28 cellular contexts compared by ENCODE assay signal in the genomic region with DNA sequence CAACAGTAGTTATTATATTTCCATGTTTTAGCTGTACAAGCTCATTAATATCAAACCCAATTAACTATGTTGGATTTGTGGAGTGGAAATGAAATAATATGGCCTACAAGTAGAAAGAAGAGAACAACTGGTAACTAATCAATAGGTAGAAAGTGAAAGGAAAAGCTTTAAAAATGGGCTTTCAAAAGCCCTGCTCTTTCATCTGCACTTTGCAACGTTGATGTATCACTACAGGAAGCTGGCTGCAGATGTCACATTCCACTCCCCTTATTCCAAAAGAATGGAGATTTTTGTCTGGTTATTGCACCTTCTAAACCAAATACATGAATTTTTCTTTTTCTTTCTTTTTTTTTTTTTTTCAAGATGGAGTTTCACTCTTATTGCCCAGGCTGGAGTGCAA. TPM values are rescaled to one million over a fixed set of nuclear protein-coding genes. Genes with fewer than 3 reads are reported as not detected.
DNase-seq lines count a peak whose midpoint lies in the region; ATAC-seq, FAIRE-seq and TF ChIP-seq lines count a peak whose summit lies in the region.
"Had no signal": no experiment of that assay in that cellular context is flagged by ENCODE, and none has a peak within 500 bp of the region (broad histone marks: within the 10 kb centered on the region; RNA-seq: fewer than 3 reads in every experiment).

No MANE protein-coding gene starts in this region.

- H3K36me3 ChIP-seq in HepG2 (replicated peaks in 1 of 2; ENCODE audit: control insufficient read depth in 1 of 2, insufficient read depth in 2 of 2, low read length in 2 of 2) = no peaks in the 10 kb centered on the region
- H3K36me3 ChIP-seq: colonic mucosa, neutrophil, prostate gland, suprapubic skin had no signal

- H3K27me3 ChIP-seq in HepG2 (ENCODE audit: control insufficient read depth in 1 of 2, insufficient read depth in 2 of 2, low read length in 2 of 2) = no peaks in the 10 kb centered on the region; a peak in 1 of 5 replicates
- H3K27me3 ChIP-seq: colonic mucosa, neutrophil, suprapubic skin had no signal

- no peaks in the 10 kb centered on the region for H4K20me1 ChIP-seq in HepG2 (ENCODE audit: insufficient read depth, low read length)

- no peak for FAIRE-seq in HepG2 (lab: Jason Lieb, UNC)
- FAIRE-seq: bronchial epithelial cell, H54, kidney, RCC 7860 had no signal

- ATAC-seq in GM21423 (IDR thresholded peaks at IDR 0.05; ENCODE audit: unreplicated experiment) (peak; percentile 80), HG03342 (IDR thresholded peaks at IDR 0.05; ENCODE audit: unreplicated experiment) (peak; percentile 47), HepG2 (peak; percentile 43; the same call in 2 of the 3 replicates)
- ATAC-seq: sciatic nerve had no signal

- H3K79me2 ChIP-seq in HepG2 (ENCODE audit: insufficient read depth, low read length) = no peaks in the 10 kb centered on the region

- H3K4me1 ChIP-seq in HepG2 (ENCODE audit: insufficient read depth, low read length) = peaks cover 13% of the 10 kb centered on the region; the same call in 1 of the 2 replicates
- H3K4me1 ChIP-seq: colonic mucosa, prostate gland, suprapubic skin had no signal

- H3K27ac ChIP-seq in HepG2 (ENCODE audit: extremely low read length, insufficient read depth, low read length) = no peak overlapping the region
- H3K27ac ChIP-seq: colonic mucosa, neutrophil, prostate gland, suprapubic skin had no signal

- in situ Hi-C loops in HepG2 (cut with HindIII; ENCODE audit: extremely low pct_ligation_motif_present, low pct_unique_long_range_greater_than_20kb) (no loop called here), KBM-7 (cut with MboI; ENCODE audit: low pct_unique_long_range_greater_than_20kb, low sequenced_read_pairs) (no loop called here)

- H3K9ac ChIP-seq in HepG2 (ENCODE audit: insufficient read depth, low read depth, low read length) = no peak overlapping the region

- 0% methylated on average over 1 of the region's 1 CpG for WGBS in HepG2 (ENCODE audit: low lambda C conversion rate)

- no peak for TF ChIP-seq EP300 in HepG2 (IDR thresholded peaks at IDR 0.05; ENCODE audit: low read depth in 2 of 2, low read length in 2 of 2)
- no peak for TF ChIP-seq EP300 in HepG2 (CRISPR knock-in tag; IDR thresholded peaks at IDR 0.05; ENCODE audit: borderline replicate concordance)

- H2AFZ ChIP-seq in HepG2 (ENCODE audit: low read length) = no peak overlapping the region

- peak; percentile 50 for DNase-seq in GM03348 (ENCODE audit: low spot score)
- no peak for DNase-seq in HepG2 (ENCODE audit: low spot score)
- DNase-seq in KBM-7 = no peak
- no peak for DNase-seq in stimulated activated CD4-positive, alpha-beta T cell treated with anti-CD3 and anti-CD28 coated beads, Interleukin-15, amount 100 ng/mL, for 24 hours
- no peak for DNase-seq in mesenteric fat pad (ENCODE audit: low spot score)
- DNase-seq in stimulated activated CD4-positive, alpha-beta T cell treated with anti-CD3 and anti-CD28 coated beads, Interleukin-1b, Interleukin-23, amount 100 ng/mL, for 48 hours = no peak
- DNase-seq: activated CD4-positive, alpha-beta T cell treated with anti-CD3 and anti-CD28 coated beads, Interleukin-2, amount 50 U/mL, for 1 hour; activated naive CD4-positive, alpha-beta T cell treated with anti-CD3 and anti-CD28 coated beads, Interleukin-2, amount 10 ng/mL, durations not matched to agents 7 days and 5 days; activated T-cell treated with anti-CD3 and anti-CD28 coated beads, Interleukin-2, amount 50 U/mL, for 48 hours; amygdala; Calu3; colonic mucosa; effector memory CD4-positive, alpha-beta T cell; kidney; naive B cell; NCI-H1092 treated with DMSO at 0.1 percent for 48 hours; NCI-H187 treated with DMSO at 0.1 percent for 48 hours; stimulated activated naive CD4-positive, alpha-beta T cell; T1000 had no signal

- H3K4me2 ChIP-seq in HepG2 (ENCODE audit: low read depth, low read length) = no peak overlapping the region

- H3K4me3 ChIP-seq in HepG2 (replicated peaks in 1 of 3; ENCODE audit: insufficient read depth in 1 of 3, low read depth in 2 of 3, low read length in 3 of 3) = no peak overlapping the region
- H3K4me3 ChIP-seq: colonic mucosa, prostate gland, suprapubic skin had no signal

- H3K9me3 ChIP-seq in HepG2 (ENCODE audit: low read length) = no peaks in the 10 kb centered on the region
- H3K9me3 ChIP-seq: colonic mucosa, neutrophil, prostate gland, suprapubic skin had no signal

- no TSS peak for BruUV-seq in HepG2 (replicated peaks; lab: Mats Ljungman, UMichigan)

- no peak for TF ChIP-seq CTCF in HepG2 (CRISPR knock-in tag; IDR thresholded peaks at IDR 0.05)

- intact Hi-C loops in HepG2 (cut with micrococcal nuclease; ENCODE audit: unreplicated experiment) = no loop called here

- no peak for TF ChIP-seq RAD21 in HepG2 (CRISPR knock-in tag; IDR thresholded peaks at IDR 0.05)

- POLR2A ChIA-PET in HepG2 (lab: Yijun Ruan, JAX) = no interaction called here

- CTCF ChIA-PET in HepG2 (lab: Yijun Ruan, JAX; ENCODE audit: low intra/inter-chr PET ratio, low total read pairs) = no interaction called here

- no peak for TF ChIP-seq POLR2A in HepG2 (IDR thresholded peaks at IDR 0.05; ENCODE audit: insufficient read depth in 1 of 2, low read depth in 2 of 2, low read length in 2 of 2)

TF ChIP-seq in HepG2, 621 proteins besides CTCF, POLR2A, EP300 and RAD21 (continues in another document):
- TF ChIP-seq ZZZ3 (CRISPR knock-in tag; IDR thresholded peaks at IDR 0.05; ENCODE audit: borderline replicate concordance) (no peak), SOX5 (CRISPR knock-in tag; IDR thresholded peaks at IDR 0.05; ENCODE audit: borderline replicate concordance) (no peak), ZNF331 (CRISPR knock-in tag; IDR thresholded peaks at IDR 0.05) (no peak), ZNF777 (CRISPR knock-in tag; IDR thresholded peaks at IDR 0.05) (no peak)
- TF ChIP-seq, protein P1, sequence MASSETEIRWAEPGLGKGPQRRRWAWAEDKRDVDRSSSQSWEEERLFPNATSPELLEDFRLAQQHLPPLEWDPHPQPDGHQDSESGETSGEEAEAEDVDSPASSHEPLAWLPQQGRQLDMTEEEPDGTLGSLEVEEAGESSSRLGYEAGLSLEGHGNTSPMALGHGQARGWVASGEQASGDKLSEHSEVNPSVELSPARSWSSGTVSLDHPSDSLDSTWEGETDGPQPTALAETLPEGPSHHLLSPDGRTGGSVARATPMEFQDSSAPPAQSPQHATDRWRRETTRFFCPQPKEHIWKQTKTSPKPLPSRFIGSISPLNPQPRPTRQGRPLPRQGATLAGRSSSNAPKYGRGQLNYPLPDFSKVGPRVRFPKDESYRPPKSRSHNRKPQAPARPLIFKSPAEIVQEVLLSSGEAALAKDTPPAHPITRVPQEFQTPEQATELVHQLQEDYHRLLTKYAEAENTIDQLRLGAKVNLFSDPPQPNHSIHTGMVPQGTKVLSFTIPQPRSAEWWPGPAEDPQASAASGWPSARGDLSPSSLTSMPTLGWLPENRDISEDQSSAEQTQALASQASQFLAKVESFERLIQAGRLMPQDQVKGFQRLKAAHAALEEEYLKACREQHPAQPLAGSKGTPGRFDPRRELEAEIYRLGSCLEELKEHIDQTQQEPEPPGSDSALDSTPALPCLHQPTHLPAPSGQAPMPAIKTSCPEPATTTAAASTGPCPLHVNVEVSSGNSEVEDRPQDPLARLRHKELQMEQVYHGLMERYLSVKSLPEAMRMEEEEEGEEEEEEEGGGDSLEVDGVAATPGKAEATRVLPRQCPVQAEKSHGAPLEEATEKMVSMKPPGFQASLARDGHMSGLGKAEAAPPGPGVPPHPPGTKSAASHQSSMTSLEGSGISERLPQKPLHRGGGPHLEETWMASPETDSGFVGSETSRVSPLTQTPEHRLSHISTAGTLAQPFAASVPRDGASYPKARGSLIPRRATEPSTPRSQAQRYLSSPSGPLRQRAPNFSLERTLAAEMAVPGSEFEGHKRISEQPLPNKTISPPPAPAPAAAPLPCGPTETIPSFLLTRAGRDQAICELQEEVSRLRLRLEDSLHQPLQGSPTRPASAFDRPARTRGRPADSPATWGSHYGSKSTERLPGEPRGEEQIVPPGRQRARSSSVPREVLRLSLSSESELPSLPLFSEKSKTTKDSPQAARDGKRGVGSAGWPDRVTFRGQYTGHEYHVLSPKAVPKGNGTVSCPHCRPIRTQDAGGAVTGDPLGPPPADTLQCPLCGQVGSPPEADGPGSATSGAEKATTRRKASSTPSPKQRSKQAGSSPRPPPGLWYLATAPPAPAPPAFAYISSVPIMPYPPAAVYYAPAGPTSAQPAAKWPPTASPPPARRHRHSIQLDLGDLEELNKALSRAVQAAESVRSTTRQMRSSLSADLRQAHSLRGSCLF (CRISPR knock-in tag; IDR thresholded peaks at IDR 0.05; ENCODE audit: borderline replicate concordance) = no peak
- TF ChIP-seq, protein P2, sequence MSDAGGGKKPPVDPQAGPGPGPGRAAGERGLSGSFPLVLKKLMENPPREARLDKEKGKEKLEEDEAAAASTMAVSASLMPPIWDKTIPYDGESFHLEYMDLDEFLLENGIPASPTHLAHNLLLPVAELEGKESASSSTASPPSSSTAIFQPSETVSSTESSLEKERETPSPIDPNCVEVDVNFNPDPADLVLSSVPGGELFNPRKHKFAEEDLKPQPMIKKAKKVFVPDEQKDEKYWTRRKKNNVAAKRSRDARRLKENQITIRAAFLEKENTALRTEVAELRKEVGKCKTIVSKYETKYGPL (CRISPR knock-in tag; IDR thresholded peaks at IDR 0.05) = no peak

RNA-seq across cellular contexts. Expression of a gene that starts 11.7 kb away (rescaled TPM):
- 22.9 and 54.3 TPM in 2 replicates for total RNA-seq in HepG2 (2016; rRNA removed; fragmentation: Illumina TruSeq; extraction: Trizol)
- total RNA-seq in HepG2 (2016; cell fraction: cytosol; rRNA removed; fragmentation: Illumina TruSeq; extraction: Trizol; ENCODE audit: low read depth) = 2.3 and 2.6 TPM in 2 replicates
- total RNA-seq in HepG2 (2016; cell fraction: insoluble cytoplasmic fraction; rRNA removed; fragmentation: Illumina TruSeq; extraction: Trizol) = 19.0 and 47.1 TPM in 2 replicates
- total RNA-seq in HepG2 (2016; cell fraction: membrane; rRNA removed; fragmentation: Illumina TruSeq; extraction: Trizol) = 8.0 and 10.9 TPM in 2 replicates
- total RNA-seq in HepG2 (2016; cell fraction: nucleus; rRNA removed; fragmentation: Illumina TruSeq; extraction: Trizol) = 63.2 and 64.1 TPM in 2 replicates
- 4.7 and 6.7 TPM in 2 replicates for polyA plus RNA-seq in HepG2 (2011; rRNA removed)
- polyA plus RNA-seq in HepG2 (2011; cell fraction: cytosol; rRNA removed) = 5.0 and 5.1 TPM in 2 replicates
- polyA plus RNA-seq in HepG2 (2011; cell fraction: nucleus; rRNA removed) = 10.0 and 14.1 TPM in 2 replicates
- polyA plus RNA-seq in HepG2 (2012) = 6.6 and 17.1 TPM in 2 replicates
- 1.0 and 1.3 TPM in 2 replicates for polyA plus RNA-seq in HepG2 (2016; cell fraction: cytosol; fragmentation: Illumina TruSeq; extraction: Trizol; ENCODE audit: low read depth)
- polyA plus RNA-seq in HepG2 (2016; cell fraction: insoluble cytoplasmic fraction; fragmentation: Illumina TruSeq; extraction: Trizol; ENCODE audit: low read depth) = 49.6 and 59.8 TPM in 2 replicates
- polyA plus RNA-seq in HepG2 (2016; cell fraction: membrane; fragmentation: Illumina TruSeq; extraction: Trizol; ENCODE audit: low read depth) = 2.2 and 3.0 TPM in 2 replicates
- polyA plus RNA-seq in HepG2 (2016; cell fraction: nucleus; fragmentation: Illumina TruSeq; extraction: Trizol; ENCODE audit: insufficient read depth, low read depth) = 88.9 and 112 TPM in 2 replicates
- 8.0 and 51.1 TPM in 2 replicates for polyA minus RNA-seq in HepG2 (2011; rRNA and poly(A)+ RNA removed; ENCODE audit: low replicate concordance)
- polyA minus RNA-seq in HepG2 (2011; cell fraction: cytosol; rRNA and poly(A)+ RNA removed) = 16.7 and 21.3 TPM in 2 replicates
- 25.5 and 35.3 TPM in 2 replicates for polyA minus RNA-seq in HepG2 (2011; cell fraction: nucleus; rRNA and poly(A)+ RNA removed)
- 0.39 TPM for total RNA-seq in mesenteric fat pad
